Comparison of ENCODE assay signal across 22 cellular contexts in the genomic region with DNA sequence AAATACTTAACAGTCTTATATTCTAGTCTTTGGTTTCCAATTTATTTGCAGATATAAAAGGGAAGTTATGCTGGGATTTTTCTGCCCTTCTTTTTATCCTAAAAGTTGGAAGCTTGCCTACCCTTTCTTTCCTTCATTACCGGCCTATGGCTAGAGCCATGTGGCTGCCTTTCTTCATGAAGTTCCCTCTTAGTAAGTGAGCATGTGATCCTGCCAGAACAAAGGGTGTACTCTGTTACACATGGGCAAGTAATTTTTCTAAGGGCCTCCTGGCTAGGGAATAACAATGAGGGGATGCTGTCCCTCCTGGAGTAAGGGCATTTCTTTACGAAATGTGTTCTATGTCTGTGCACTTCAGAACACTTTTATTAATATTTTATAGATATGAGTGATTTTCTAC.
DNase-seq lines count a peak whose midpoint lies in the region; ATAC-seq, FAIRE-seq and TF ChIP-seq lines count a peak whose summit lies in the region.
"Had no signal": no experiment of that assay in that cellular context is flagged by ENCODE, and none has a peak within 500 bp of the region (broad histone marks: within the 10 kb centered on the region; RNA-seq: fewer than 3 reads in every experiment).

No MANE protein-coding gene starts in this region.

- peaks cover 39% of the 10 kb centered on the region for H3K36me3 Mint-ChIP-seq in brain
- no peaks in the 10 kb centered on the region for H3K36me3 Mint-ChIP-seq in CD4-positive, alpha-beta T cell (ENCODE audit: low read depth)
- H3K36me3 Mint-ChIP-seq: immature natural killer cell; stimulated activated effector memory CD8-positive, alpha-beta T cell treated with anti-CD3 and anti-CD28 coated beads, Interleukin-12 subunit alpha, Interleukin-12 subunit beta, amount 100 ng/mL, for 72 hours had no signal

- DNase-seq in NCI-H2196 (lab: John Stamatoyannopoulos, UW; ENCODE audit: unreplicated experiment), result peak; percentile 3
- no peak for DNase-seq in NCI-H2196 treated with DMSO at 0.1 percent for 48 hours (lab: John Stamatoyannopoulos, UW; ENCODE audit: unreplicated experiment)
- peak; percentile 24 for DNase-seq in inferior parietal cortex (ENCODE audit: extremely low spot score)
- DNase-seq in sciatic nerve (ENCODE audit: low spot score), result no peak
- no peak for DNase-seq in CD4-positive, alpha-beta T cell
- DNase-seq in DMS53 treated with DMSO at 0.1 percent for 48 hours (lab: John Stamatoyannopoulos, UW; ENCODE audit: unreplicated experiment), result no peak
- no peak for DNase-seq in HTR-8/SVneo (ENCODE audit: insufficient read length, low spot score)
- DNase-seq: activated CD4-positive, alpha-beta memory T cell treated with anti-CD3 and anti-CD28 coated beads, Interleukin-2, amount 10 ng/mL, durations not matched to agents 7 days and 5 days; activated naive CD4-positive, alpha-beta T cell treated with anti-CD3 and anti-CD28 coated beads for 36 hours; activated T-cell treated with anti-CD3 and anti-CD28 coated beads, Interleukin-2, amount 50 U/mL, for 24 hours; cortex of kidney; DMS153; glutamatergic neuron; immature natural killer cell; NCI-H1436; NCI-H226; stimulated activated CD4-positive, alpha-beta T cell treated with anti-CD3 and anti-CD28 coated beads, Interleukin-15, amount 100 ng/mL, for 24 hours; tibial artery had no signal

- peaks cover 20 to 43% (median 39%) of the 10 kb centered on the region in 5 experiments for H3K9me3 Mint-ChIP-seq in brain
- peaks cover 9% of the 10 kb centered on the region for H3K9me3 Mint-ChIP-seq in CD4-positive, alpha-beta T cell
- H3K9me3 Mint-ChIP-seq: activated CD4-positive, alpha-beta memory T cell treated with anti-CD3 and anti-CD28 coated beads, Interleukin-2, amount 10 ng/mL, durations not matched to agents 7 days and 5 days had no signal

- no peak overlapping the region for H3K27ac ChIP-seq in CD4-positive, alpha-beta T cell (ENCODE audit: low read depth, low read length)
- H3K27ac ChIP-seq: tibial artery had no signal

- TF ChIP-seq CTCF in brain (conservative IDR thresholded peaks at IDR 0.05), result no peak
- TF ChIP-seq CTCF in CD4-positive, alpha-beta T cell (IDR thresholded peaks at IDR 0.05), result no peak

- POLR2A ChIA-PET in CD4-positive, alpha-beta T cell (lab: Charles Lee), result no interaction called here

- H3K27ac Mint-ChIP-seq in brain, result peak overlapping the region; percentile 68 to 93 (median 84)
- no peak overlapping the region for H3K27ac Mint-ChIP-seq in CD4-positive, alpha-beta T cell
- H3K27ac Mint-ChIP-seq: activated CD4-positive, alpha-beta memory T cell treated with anti-CD3 and anti-CD28 coated beads, Interleukin-2, amount 10 ng/mL, durations not matched to agents 7 days and 5 days; activated naive CD4-positive, alpha-beta T cell treated with anti-CD3 and anti-CD28 coated beads for 36 hours; activated T-cell treated with anti-CD3 and anti-CD28 coated beads, Interleukin-2, amount 50 U/mL, for 24 hours; immature natural killer cell; stimulated activated effector memory CD8-positive, alpha-beta T cell treated with anti-CD3 and anti-CD28 coated beads, Interleukin-12 subunit alpha, Interleukin-12 subunit beta, amount 100 ng/mL, for 72 hours; T-helper 1 cell treated with Interleukin-12 subunit alpha and Interleukin-12 subunit beta and Interleukin-4 antibody, amounts not matched to agents 30 μg/mL and 1 μg/mL, for 36 hours had no signal

- no peak for FAIRE-seq in HTR-8/SVneo (lab: Jason Lieb, UNC)
- FAIRE-seq: A204.1 had no signal

- H3K27me3 ChIP-seq in CD4-positive, alpha-beta T cell (ENCODE audit: control insufficient read depth, insufficient read depth, low read length), result no peaks in the 10 kb centered on the region
- H3K27me3 ChIP-seq: tibial artery had no signal

- CTCF ChIA-PET in CD4-positive, alpha-beta T cell (lab: Charles Lee), result no interaction called here

- peak; percentile 77 for ATAC-seq in sciatic nerve
- ATAC-seq in CD4-positive, alpha-beta T cell (ENCODE audit: poor library complexity), result no peak
- ATAC-seq: stimulated activated effector memory CD8-positive, alpha-beta T cell treated with anti-CD3 and anti-CD28 coated beads, Interleukin-12 subunit alpha, Interleukin-12 subunit beta, amount 100 ng/mL, for 72 hours had no signal

- H3K9me3 ChIP-seq in CD4-positive, alpha-beta T cell (ENCODE audit: control insufficient read depth, low read length), result no peaks in the 10 kb centered on the region
- H3K9me3 ChIP-seq: tibial artery had no signal

- no peaks in the 10 kb centered on the region for H3K27me3 Mint-ChIP-seq in brain
- no peaks in the 10 kb centered on the region for H3K27me3 Mint-ChIP-seq in CD4-positive, alpha-beta T cell
- H3K27me3 Mint-ChIP-seq: activated T-cell treated with anti-CD3 and anti-CD28 coated beads, Interleukin-2, amount 50 U/mL, for 24 hours had no signal

- peaks cover 42% of the 10 kb centered on the region for H3K4me1 Mint-ChIP-seq in brain
- H3K4me1 Mint-ChIP-seq in CD4-positive, alpha-beta T cell (ENCODE audit: low read depth), result no peaks in the 10 kb centered on the region
- H3K4me1 Mint-ChIP-seq: activated CD4-positive, alpha-beta memory T cell treated with anti-CD3 and anti-CD28 coated beads, Interleukin-2, amount 10 ng/mL, durations not matched to agents 7 days and 5 days; immature natural killer cell; stimulated activated effector memory CD8-positive, alpha-beta T cell treated with anti-CD3 and anti-CD28 coated beads, Interleukin-12 subunit alpha, Interleukin-12 subunit beta, amount 100 ng/mL, for 72 hours had no signal

- intact Hi-C loops in sciatic nerve (cut with DNase I), result no loop called here
- intact Hi-C loops in CD4-positive, alpha-beta T cell (cut with DNase I, micrococcal nuclease), result no loop called here

- H3K4me3 Mint-ChIP-seq in brain, result no peak overlapping the region
- no peak overlapping the region for H3K4me3 Mint-ChIP-seq in CD4-positive, alpha-beta T cell
- H3K4me3 Mint-ChIP-seq: activated CD4-positive, alpha-beta memory T cell treated with anti-CD3 and anti-CD28 coated beads, Interleukin-2, amount 10 ng/mL, durations not matched to agents 7 days and 5 days; activated naive CD4-positive, alpha-beta T cell treated with anti-CD3 and anti-CD28 coated beads for 36 hours; activated T-cell treated with anti-CD3 and anti-CD28 coated beads, Interleukin-2, amount 50 U/mL, for 24 hours; immature natural killer cell; stimulated activated effector memory CD8-positive, alpha-beta T cell treated with anti-CD3 and anti-CD28 coated beads, Interleukin-12 subunit alpha, Interleukin-12 subunit beta, amount 100 ng/mL, for 72 hours; T-helper 1 cell treated with Interleukin-12 subunit alpha and Interleukin-12 subunit beta and Interleukin-4 antibody, amounts not matched to agents 30 μg/mL and 1 μg/mL, for 36 hours had no signal

Comparison
In these comparisons a context has a peak if more than half of its experiments do, and no peak if none do; other contexts are left out.
1. DNase-seq: peak in NCI-H2196 (single experiment) and inferior parietal cortex (single experiment); none in NCI-H2196 treated with DMSO at 0.1 percent for 48 hours (single experiment), sciatic nerve (single experiment), CD4-positive, alpha-beta T cell (0 of 10), DMS53 treated with DMSO at 0.1 percent for 48 hours (single experiment) and HTR-8/SVneo (single experiment).